25 cellular contexts compared by ENCODE assay signal in genomic region chr13:111145506-111145905, GRCh38. TPM values are rescaled to one million over a fixed set of nuclear protein-coding genes. Genes with fewer than 3 reads are reported as not detected.
DNase-seq lines count a peak whose midpoint lies in the region; ATAC-seq and TF ChIP-seq lines count a peak whose summit lies in the region.
"Had no signal": no experiment of that assay in that cellular context is flagged by ENCODE, and none has a peak within 500 bp of the region (broad histone marks: within the 10 kb centered on the region; RNA-seq: fewer than 3 reads in every experiment).

No MANE protein-coding gene starts in this region.

- H4K91ac ChIP-seq in neuronal stem cell (ENCODE audit: low read depth, low read length, poor library complexity), result no peak overlapping the region

- H3K27ac ChIP-seq in left ventricle myocardium inferior (replicated peaks) (peak overlapping the region; percentile 72), neuronal stem cell (replicated peaks; ENCODE audit: low read length) (no peak overlapping the region)
- H3K27ac ChIP-seq: SK-N-MC had no signal

- H3K4me3 ChIP-seq in left ventricle myocardium inferior (no peak overlapping the region), neuronal stem cell (ENCODE audit: low read length in 2 of 2) (no peak overlapping the region)
- H3K4me3 ChIP-seq: HAP-1, K562, SK-N-MC had no signal

- no peak overlapping the region for H3K18ac ChIP-seq in neuronal stem cell (ENCODE audit: low read length)

- DNase-seq in left ventricle myocardium inferior, result no peak
- no peak for DNase-seq in left cardiac atrium
- DNase-seq in NCI-H69 (lab: John Stamatoyannopoulos, UW), result peak; percentile 68
- no peak for DNase-seq in neuronal stem cell (ENCODE audit: low spot score)
- no peak for DNase-seq in DMS53 treated with DMSO at 0.1 percent for 48 hours (lab: John Stamatoyannopoulos, UW; ENCODE audit: unreplicated experiment)
- DNase-seq in T-helper 1 cell, result no peak
- no peak for DNase-seq in GDM1 (lab: John Stamatoyannopoulos, UW)
- DNase-seq: CD4-positive, CD25-positive, alpha-beta regulatory T cell; DMS53; GOT3; HFFc6; MV-4-11; NCI-H1105; NCI-H1436 treated with DMSO at 0.1 percent for 48 hours; NCI-H187 treated with DMSO at 0.1 percent for 48 hours; NCI-H2107; NCI-H446; NCI-H524 treated with DMSO at 0.1 percent for 48 hours; NCI-H82; NK-92 treated with Interleukin-12 subunit alpha and Interleukin-12 subunit beta, amount 100 ng/mL, for 24 hours; PC-3; SIG-M5 had no signal

- H3K27me3 ChIP-seq in left ventricle myocardium inferior (ENCODE audit: low read depth), result no peaks in the 10 kb centered on the region
- H3K27me3 ChIP-seq in neuronal stem cell (ENCODE audit: control insufficient read depth in 3 of 3, insufficient read depth in 3 of 3, low read depth in 1 of 3, low read length in 3 of 3), result no peaks in the 10 kb centered on the region

- WGBS in neuronal stem cell (ENCODE audit: extremely low coverage in 2 of 2, insufficient read length in 2 of 2, insufficient replicate concordance in 1 of 2), 2 donors, result no CpG with 5 or more reads among the region's 7 CpGs

- no peak overlapping the region for H2BK12ac ChIP-seq in neuronal stem cell (ENCODE audit: low read length)

- no peak for ATAC-seq in left cardiac atrium
- ATAC-seq: K562, PC-3 had no signal

- H3K79me1 ChIP-seq in neuronal stem cell (ENCODE audit: low read depth, low read length), result peaks cover 2% of the 10 kb centered on the region

- no peak overlapping the region for H3K4me2 ChIP-seq in neuronal stem cell (ENCODE audit: insufficient read depth, low read length, poor library complexity, severe bottlenecking)

- H2BK120ac ChIP-seq in neuronal stem cell (ENCODE audit: low read depth, low read length), result no peak overlapping the region

- H3K36me3 ChIP-seq in left ventricle myocardium inferior, result no peaks in the 10 kb centered on the region
- H3K36me3 ChIP-seq in neuronal stem cell (replicated peaks in 1 of 2; ENCODE audit: control insufficient read depth in 2 of 2, insufficient read depth in 2 of 2, low read length in 2 of 2), result no peaks in the 10 kb centered on the region
- H3K36me3 ChIP-seq: HAP-1 had no signal

- H3K4me1 ChIP-seq in left ventricle myocardium inferior (peaks cover 51% of the 10 kb centered on the region), neuronal stem cell (ENCODE audit: control insufficient read depth in 2 of 2, insufficient read depth in 1 of 2, low read depth in 1 of 2, low read length in 2 of 2) (no peaks in the 10 kb centered on the region)
- H3K4me1 ChIP-seq: HAP-1 had no signal

- H3K4ac ChIP-seq in neuronal stem cell (ENCODE audit: low read length), result no peak overlapping the region

- no peak overlapping the region for H2AFZ ChIP-seq in neuronal stem cell (ENCODE audit: low read length)

- H2BK5ac ChIP-seq in neuronal stem cell (ENCODE audit: low read length), result no peak overlapping the region

- H4K8ac ChIP-seq in neuronal stem cell (ENCODE audit: low read depth, low read length), result no peak overlapping the region

- no peak for TF ChIP-seq CTCF in left ventricle myocardium inferior (IDR thresholded peaks at IDR 0.05; ENCODE audit: borderline replicate concordance)

- no peak overlapping the region for H3K9ac ChIP-seq in neuronal stem cell (ENCODE audit: low read depth, low read length, poor library complexity)

- intact Hi-C loops in left ventricle myocardium inferior (cut with micrococcal nuclease), result no loop called here
- intact Hi-C loops in left cardiac atrium (cut with DNase I), result no loop called here

- H3K9me3 ChIP-seq in left ventricle myocardium inferior (replicated peaks) (no peaks in the 10 kb centered on the region), neuronal stem cell (replicated peaks in 1 of 2; ENCODE audit: control insufficient read depth in 2 of 2, insufficient read depth in 1 of 2, low read depth in 1 of 2, low read length in 2 of 2) (no peaks in the 10 kb centered on the region)
- H3K9me3 ChIP-seq: HAP-1 had no signal

- peak overlapping the region; percentile 39 for H3K23ac ChIP-seq in neuronal stem cell (ENCODE audit: low read depth, low read length, poor library complexity)

- H2AK5ac ChIP-seq in neuronal stem cell (ENCODE audit: low read depth, low read length), result no peak overlapping the region

- H2BK15ac ChIP-seq in neuronal stem cell (ENCODE audit: low read length), result no peak overlapping the region

- no peak overlapping the region for H3K14ac ChIP-seq in neuronal stem cell (ENCODE audit: low read length)

RNA-seq across cellular contexts. Expression of gene ARHGEF7, which starts 30.4 kb away (rescaled TPM):
- total RNA-seq in left ventricle myocardium inferior, result 35.9 TPM
- total RNA-seq in left cardiac atrium, result 10 to 100 TPM; 34.8 to 45.5 TPM
- 43.9 TPM for polyA plus RNA-seq in neuronal stem cell (2013, experiment 1 of 2)
- polyA plus RNA-seq in neuronal stem cell (2013, experiment 2 of 2), result 44.8 TPM
